ENCODE assay signal across 8 cellular contexts in the genomic region with DNA sequence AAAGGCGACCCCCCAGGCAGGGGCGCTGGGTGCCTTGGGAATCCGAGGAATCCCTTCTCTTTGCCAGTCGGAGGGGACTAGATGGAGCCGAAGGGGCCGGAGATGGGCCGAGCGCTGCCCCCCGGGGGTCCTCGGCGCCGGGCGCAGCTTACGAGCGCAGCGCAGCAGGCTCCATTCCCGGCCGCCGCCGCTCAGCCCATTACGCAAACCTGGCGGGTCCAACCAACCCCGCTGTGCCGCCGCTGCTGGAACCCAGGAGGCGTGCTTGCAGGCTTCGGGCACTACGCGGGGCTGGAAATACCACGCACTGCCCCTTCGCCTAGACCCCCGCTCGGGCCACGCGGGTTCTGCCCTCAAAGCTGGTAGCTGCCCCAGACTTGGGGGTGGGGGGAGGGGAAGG. TPM values are rescaled to one million over a fixed set of nuclear protein-coding genes. Genes with fewer than 3 reads are reported as not detected.
DNase-seq lines count a peak whose midpoint lies in the region; ATAC-seq and TF ChIP-seq lines count a peak whose summit lies in the region.
"Not testable (repeated sequence)": the region's sequence is repeated elsewhere in the genome, so short reads cannot be mapped to it uniquely, and the experiment has no call there.

No MANE protein-coding gene starts in this region.

- not testable (repeated sequence) for ATAC-seq in T-cell (replicated peaks in 1 of 4); left cardiac atrium

- POLR2A ChIA-PET in T-cell (lab: Charles Lee) = not testable (repeated sequence)

- TF ChIP-seq CTCF in breast epithelium (IDR thresholded peaks at IDR 0.05); neural crest cell (conservative IDR thresholded peaks at IDR 0.05): not testable (repeated sequence)

- H3K27ac ChIP-seq in breast epithelium = peak overlapping the region; percentile 86 to 93

- H3K27ac Mint-ChIP-seq in T-cell; neural crest cell (ENCODE audit: unreplicated experiment): not testable (repeated sequence)

- not testable (repeated sequence) for H3K4me1 ChIP-seq in breast epithelium

- H3K27me3 Mint-ChIP-seq in T-cell; neural crest cell (ENCODE audit: low read depth): not testable (repeated sequence)

- intact Hi-C loops in breast epithelium (cut with DNase I; ENCODE audit: low total_unique reads); left cardiac atrium (cut with DNase I): not testable (repeated sequence)

- not testable (repeated sequence) for H3K27me3 ChIP-seq in breast epithelium

- not testable (repeated sequence) for H3K4me3 Mint-ChIP-seq in T-cell, neural crest cell

- CTCF ChIA-PET in T-cell (lab: Charles Lee) = not testable (repeated sequence)

- peak overlapping the region; percentile 53; the same call in 1 of the 2 replicates for H3K4me3 ChIP-seq in GM08714 (ENCODE audit: low read length)
- peak overlapping the region; percentile 44 to 69 (median 55) for H3K4me3 ChIP-seq in breast epithelium

- not testable (repeated sequence) for H3K9me3 Mint-ChIP-seq in T-cell, neural crest cell

- DNase-seq in T-cell (peak in 33 of 34 experiments; percentile 24 to 76 (median 54)), activated T-cell treated with anti-CD3 and anti-CD28 coated beads for 4 hours (peak; percentile 28), breast epithelium (ENCODE audit: low spot score in 2 of 2) (peak; percentile 23 to 58), left cardiac atrium (peak; percentile 72), neural crest cell (ENCODE audit: low read depth, low spot score) (peak; percentile 53), ureter (ENCODE audit: low spot score) (peak; percentile 52)
- DNase-seq in stimulated activated CD4-positive, alpha-beta T cell treated with anti-CD3 and anti-CD28 coated beads, Interleukin-4, amount 100 ng/mL, for 24 hours = peak; percentile 54

- TF ChIP-seq POLR2A in breast epithelium (IDR thresholded peaks at IDR 0.05) = not testable (repeated sequence)

- H3K36me3 ChIP-seq in breast epithelium = not testable (repeated sequence)

- H3K36me3 Mint-ChIP-seq in T-cell; neural crest cell (ENCODE audit: low read depth): not testable (repeated sequence)

- H3K4me1 Mint-ChIP-seq in T-cell, neural crest cell: not testable (repeated sequence)

- not testable (repeated sequence) for H3K9me3 ChIP-seq in breast epithelium

RNA-seq across cellular contexts. Expression of gene PPIAL4D, which starts 26.9 kb away (rescaled TPM):
- total RNA-seq in T-cell (1 to 10 TPM in 1 of 5 donors, under 1 TPM in 1, not detected in 3; 0.98 to 1.4 TPM), breast epithelium (not detected), left cardiac atrium (not detected), neural crest cell (not detected in 2 replicates), ureter (not detected)
